9 cellular contexts compared by ENCODE assay signal in the genomic region with DNA sequence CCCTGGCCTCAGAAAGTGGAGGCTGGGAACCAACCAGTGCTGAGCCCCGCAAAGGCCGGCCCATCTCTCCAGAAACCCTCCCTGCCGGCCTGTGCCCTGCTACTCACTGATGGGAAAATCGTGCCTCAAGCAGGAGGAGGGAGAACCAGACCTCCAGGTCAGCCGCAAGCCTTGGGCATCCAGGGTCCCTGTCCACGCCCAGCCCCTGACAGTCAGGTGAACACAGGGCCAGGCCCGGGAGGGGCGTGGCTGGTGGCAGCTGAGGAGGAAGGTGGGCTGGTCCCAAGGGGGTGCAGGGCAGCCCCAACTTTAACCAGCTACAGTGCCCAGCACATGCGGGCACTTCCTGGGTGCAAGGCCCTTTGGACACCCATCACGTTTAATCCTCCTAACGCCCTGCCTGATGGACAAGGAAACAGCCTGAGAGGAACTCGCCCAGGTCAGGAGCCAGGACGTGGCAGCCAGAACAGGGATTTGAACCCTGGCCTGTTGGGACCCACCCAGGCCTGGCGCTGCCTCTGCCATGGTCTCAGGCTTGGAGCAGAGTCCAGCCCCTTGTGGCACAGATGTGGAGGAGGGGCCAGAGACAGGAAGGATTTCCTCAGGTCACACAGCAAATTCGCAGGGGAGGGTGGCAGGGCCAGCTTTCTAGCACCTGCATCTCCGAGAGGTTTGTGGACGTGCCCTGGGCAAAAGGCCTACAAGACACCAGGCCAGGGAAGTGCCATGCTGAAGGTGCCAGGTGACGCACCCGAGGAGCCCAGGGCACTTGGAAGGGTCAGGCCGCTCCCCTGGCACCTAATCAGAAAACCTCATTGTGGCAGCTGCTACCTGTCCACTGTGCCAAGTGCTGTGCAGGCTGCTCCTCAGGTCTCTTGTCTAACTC. TPM values are rescaled to one million over a fixed set of nuclear protein-coding genes. Genes with fewer than 3 reads are reported as not detected.
DNase-seq lines count a peak whose midpoint lies in the region; ATAC-seq and TF ChIP-seq lines count a peak whose summit lies in the region.
"Had no signal": no experiment of that assay in that cellular context is flagged by ENCODE, and none has a peak within 500 bp of the region (broad histone marks: within the 10 kb centered on the region; RNA-seq: fewer than 3 reads in every experiment).

No MANE protein-coding gene starts in this region.

- no TSS peak for BruUV-seq in PC-3 (replicated peaks; lab: Mats Ljungman, UMichigan)

- intact Hi-C loops in PC-3 (cut with micrococcal nuclease), result no loop called here

- CTCF ChIA-PET in PC-3 (lab: Charles Lee), result no interaction called here

- H3K9ac ChIP-seq in skeletal muscle satellite cell (ENCODE audit: low read depth, low read length) (peak overlapping the region; percentile 40), PC-3 (ENCODE audit: low read length) (no peak overlapping the region)

- H3K4me2 ChIP-seq in skeletal muscle satellite cell (ENCODE audit: low read length), result no peak overlapping the region
- no peak overlapping the region for H3K4me2 ChIP-seq in PC-3 (ENCODE audit: low read length)

- TF ChIP-seq CTCF in GM06990 (IDR thresholded peaks at IDR 0.05; ENCODE audit: insufficient read depth, low read length, poor library complexity, severe bottlenecking), result no peak
- TF ChIP-seq CTCF in glutamatergic neuron (IDR thresholded peaks at IDR 0.05; ENCODE audit: partially characterized antibody, unreplicated experiment), result no peak
- TF ChIP-seq CTCF in PC-3 (conservative IDR thresholded peaks at IDR 0.05; ENCODE audit: low read depth, low read length), result no peak

- peaks cover 67% of the 10 kb centered on the region for H3K4me1 ChIP-seq in skeletal muscle satellite cell (ENCODE audit: control insufficient read depth, insufficient read depth, low read length)
- peaks cover 3% of the 10 kb centered on the region; the same call in 1 of the 2 replicates for H3K4me1 ChIP-seq in PC-3 (ENCODE audit: insufficient read depth, low read length)

- H3K4me3 ChIP-seq in GM06990 (replicated peaks; ENCODE audit: low read depth, low read length), result peak overlapping the region; percentile 68
- no peak overlapping the region for H3K4me3 ChIP-seq in skeletal muscle satellite cell (ENCODE audit: low read length)
- no peak overlapping the region for H3K4me3 ChIP-seq in PC-3 (ENCODE audit: low read length)

- H3K4me1 Mint-ChIP-seq in T-helper 17 cell (peaks cover 59% of the 10 kb centered on the region), glutamatergic neuron (ENCODE audit: low read depth, unreplicated experiment) (peaks cover 40% of the 10 kb centered on the region)

- peak overlapping the region; percentile 93 for H3K27ac Mint-ChIP-seq in T-helper 17 cell
- H3K27ac Mint-ChIP-seq in glutamatergic neuron (ENCODE audit: unreplicated experiment), result peak overlapping the region; percentile 99

- no peaks in the 10 kb centered on the region for H3F3A ChIP-seq in PC-3 (ENCODE audit: low read length, unreplicated experiment)

- H3K9me3 ChIP-seq in T-helper 17 cell (ENCODE audit: control insufficient read depth, low read length, poor library complexity, severe bottlenecking) (no peaks in the 10 kb centered on the region), skeletal muscle satellite cell (replicated peaks; ENCODE audit: low read length) (no peaks in the 10 kb centered on the region), PC-3 (ENCODE audit: low read length) (no peaks in the 10 kb centered on the region)

- H3K9me3 Mint-ChIP-seq in glutamatergic neuron (ENCODE audit: unreplicated experiment), result peaks cover 56% of the 10 kb centered on the region

- H3K27me3 ChIP-seq in GM06990 (replicated peaks; ENCODE audit: control insufficient read depth, insufficient read depth, low read length) (no peaks in the 10 kb centered on the region), skeletal muscle satellite cell (ENCODE audit: control insufficient read depth, insufficient read depth, low read length) (peaks cover 6% of the 10 kb centered on the region), PC-3 (ENCODE audit: low read length) (no peaks in the 10 kb centered on the region)

- H3K36me3 Mint-ChIP-seq in T-helper 17 cell (ENCODE audit: low read depth) (no peaks in the 10 kb centered on the region), glutamatergic neuron (ENCODE audit: unreplicated experiment) (no peaks in the 10 kb centered on the region)

- no peaks in the 10 kb centered on the region for H3K9me2 ChIP-seq in PC-3 (replicated peaks; ENCODE audit: low read length)

- H2AFZ ChIP-seq in PC-3 (ENCODE audit: low read length), result no peak overlapping the region

- H3K4me3 Mint-ChIP-seq in T-helper 17 cell (peak overlapping the region; percentile 75), glutamatergic neuron (ENCODE audit: unreplicated experiment) (peak overlapping the region; percentile 94)

- H3K79me2 ChIP-seq in PC-3 (ENCODE audit: low read length), result peaks cover 44% of the 10 kb centered on the region

- H3K27ac ChIP-seq in PC-3 (ENCODE audit: low read length), result no peak overlapping the region

- POLR2A ChIA-PET in PC-3 (lab: Charles Lee; ENCODE audit: unreplicated experiment), result no interaction called here

- peaks cover 6% of the 10 kb centered on the region; the same call in 1 of the 2 replicates for H4K20me1 ChIP-seq in PC-3 (ENCODE audit: low read length)

- H3K36me3 ChIP-seq in GM06990 (ENCODE audit: control insufficient read depth, insufficient read depth, low read length), result peaks cover 6% of the 10 kb centered on the region
- H3K36me3 ChIP-seq in skeletal muscle satellite cell (ENCODE audit: insufficient read depth, low read length), result no peaks in the 10 kb centered on the region
- H3K36me3 ChIP-seq in PC-3 (ENCODE audit: low read depth, low read length), result no peaks in the 10 kb centered on the region

- H3K27me3 Mint-ChIP-seq in T-helper 17 cell (no peaks in the 10 kb centered on the region), glutamatergic neuron (ENCODE audit: unreplicated experiment) (peaks cover 54% of the 10 kb centered on the region)

- ATAC-seq in T-helper 17 cell, result no peak
- no peak for ATAC-seq in GM18907 (IDR thresholded peaks at IDR 0.05; ENCODE audit: unreplicated experiment)
- ATAC-seq in GM19324 (IDR thresholded peaks at IDR 0.05; ENCODE audit: low FRiP score, unreplicated experiment), result no peak
- no peak for ATAC-seq in PC-3
- ATAC-seq in HG03460 (IDR thresholded peaks at IDR 0.05; ENCODE audit: unreplicated experiment), result no peak

- DNase-seq in GM06990 (ENCODE audit: extremely low read depth, insufficient read length), result no peak
- DNase-seq in T-helper 17 cell, result no peak
- no peak for DNase-seq in glutamatergic neuron
- no peak for DNase-seq in PC-3
- DNase-seq: DMS 273 treated with DMSO at 0.1 percent for 48 hours had no signal

RNA-seq across cellular contexts. Expression of a gene that starts 4.5 kb away (rescaled TPM):
- total RNA-seq in T-helper 17 cell (100 to 1,000 TPM; 150 to 236 TPM), glutamatergic neuron (ENCODE audit: unreplicated experiment) (449 TPM), PC-3 (2014; rRNA removed) (30.5 and 32.2 TPM in 2 replicates)
- total RNA-seq in skeletal muscle satellite cell (2012; rRNA removed), result 15.0 and 18.1 TPM in 2 replicates

RNA-seq across cellular contexts. Expression of a gene that starts 47.1 kb away (rescaled TPM):
- 1 to 10 TPM; 2.2 to 2.3 TPM for total RNA-seq in T-helper 17 cell
- 1.3 TPM for total RNA-seq in glutamatergic neuron (ENCODE audit: unreplicated experiment)
- total RNA-seq in skeletal muscle satellite cell (2012; rRNA removed), result under 0.01 and 1.3 TPM in 2 replicates
- total RNA-seq in PC-3 (2014; rRNA removed), result not detected in 2 replicates

RNA-seq across cellular contexts. Expression of a gene that starts 54.8 kb away (rescaled TPM):
- total RNA-seq in T-helper 17 cell (under 1 TPM in 1 of 2 donors, not detected in 1; 0.42 TPM), glutamatergic neuron (ENCODE audit: unreplicated experiment) (3.8 TPM), PC-3 (2014; rRNA removed) (0.46 and 0.47 TPM in 2 replicates)
- total RNA-seq in skeletal muscle satellite cell (2012; rRNA removed), result under 0.01 and 0.25 TPM in 2 replicates
